1 cellular context compared by ENCODE assay signal in the genomic region with DNA sequence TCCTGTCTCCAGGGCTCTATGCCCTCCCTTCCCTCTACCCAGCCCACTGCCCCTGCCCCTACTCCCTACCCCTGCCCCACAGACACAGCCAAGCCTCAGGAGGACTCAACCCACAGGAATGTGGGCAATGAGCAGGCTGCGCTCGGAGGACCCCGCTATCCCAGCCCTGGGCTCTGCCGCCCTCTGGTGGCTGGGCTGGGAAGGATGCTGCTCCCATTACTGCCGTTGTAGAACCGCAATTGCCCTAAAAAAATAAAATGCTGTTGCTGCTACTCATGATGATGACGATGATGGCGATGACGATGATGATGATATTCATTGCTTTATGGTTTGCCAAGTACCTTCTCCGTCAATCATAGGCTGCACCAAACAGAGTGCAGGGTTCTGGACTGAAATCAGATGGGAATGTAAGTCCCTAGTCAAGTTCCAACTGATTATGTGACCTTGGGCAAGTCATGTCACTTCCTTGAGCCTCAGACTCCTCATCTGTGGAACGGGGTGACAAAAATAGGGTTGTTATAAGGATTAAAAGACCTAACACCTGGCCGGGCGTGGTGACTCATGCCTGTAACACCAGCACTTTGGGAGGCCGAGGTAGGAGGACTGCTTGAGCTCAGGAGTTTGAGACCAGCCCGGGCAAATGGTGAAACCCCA.
A peak's percentile ranks its signal among the peaks of the same experiment; 100 is the strongest.
TF ChIP-seq lines count a peak whose summit lies in the region.

No MANE protein-coding gene starts in this region.

TF ChIP-seq in neural cell, 6 proteins besides CTCF, POLR2A, EP300 and RAD21:
- TF ChIP-seq, protein P1, sequence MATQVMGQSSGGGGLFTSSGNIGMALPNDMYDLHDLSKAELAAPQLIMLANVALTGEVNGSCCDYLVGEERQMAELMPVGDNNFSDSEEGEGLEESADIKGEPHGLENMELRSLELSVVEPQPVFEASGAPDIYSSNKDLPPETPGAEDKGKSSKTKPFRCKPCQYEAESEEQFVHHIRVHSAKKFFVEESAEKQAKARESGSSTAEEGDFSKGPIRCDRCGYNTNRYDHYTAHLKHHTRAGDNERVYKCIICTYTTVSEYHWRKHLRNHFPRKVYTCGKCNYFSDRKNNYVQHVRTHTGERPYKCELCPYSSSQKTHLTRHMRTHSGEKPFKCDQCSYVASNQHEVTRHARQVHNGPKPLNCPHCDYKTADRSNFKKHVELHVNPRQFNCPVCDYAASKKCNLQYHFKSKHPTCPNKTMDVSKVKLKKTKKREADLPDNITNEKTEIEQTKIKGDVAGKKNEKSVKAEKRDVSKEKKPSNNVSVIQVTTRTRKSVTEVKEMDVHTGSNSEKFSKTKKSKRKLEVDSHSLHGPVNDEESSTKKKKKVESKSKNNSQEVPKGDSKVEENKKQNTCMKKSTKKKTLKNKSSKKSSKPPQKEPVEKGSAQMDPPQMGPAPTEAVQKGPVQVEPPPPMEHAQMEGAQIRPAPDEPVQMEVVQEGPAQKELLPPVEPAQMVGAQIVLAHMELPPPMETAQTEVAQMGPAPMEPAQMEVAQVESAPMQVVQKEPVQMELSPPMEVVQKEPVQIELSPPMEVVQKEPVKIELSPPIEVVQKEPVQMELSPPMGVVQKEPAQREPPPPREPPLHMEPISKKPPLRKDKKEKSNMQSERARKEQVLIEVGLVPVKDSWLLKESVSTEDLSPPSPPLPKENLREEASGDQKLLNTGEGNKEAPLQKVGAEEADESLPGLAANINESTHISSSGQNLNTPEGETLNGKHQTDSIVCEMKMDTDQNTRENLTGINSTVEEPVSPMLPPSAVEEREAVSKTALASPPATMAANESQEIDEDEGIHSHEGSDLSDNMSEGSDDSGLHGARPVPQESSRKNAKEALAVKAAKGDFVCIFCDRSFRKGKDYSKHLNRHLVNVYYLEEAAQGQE (IDR thresholded peaks at IDR 0.05; ENCODE audit: borderline replicate concordance), result no peak
- peak; percentile 82 for TF ChIP-seq SMC3 (conservative IDR thresholded peaks at IDR 0.05; ENCODE audit: poor library complexity)
